In genomic region chr6:143594647-143595046, GRCh38 we compare ENCODE assay signal across 14 cellular contexts.
DNase-seq lines count a peak whose midpoint lies in the region; ATAC-seq and TF ChIP-seq lines count a peak whose summit lies in the region.
"Had no signal": no experiment of that assay in that cellular context is flagged by ENCODE, and none has a peak within 500 bp of the region (broad histone marks: within the 10 kb centered on the region; RNA-seq: fewer than 3 reads in every experiment).

No MANE protein-coding gene starts in this region.

- no peak overlapping the region for H3K4me3 Mint-ChIP-seq in CD4-positive, alpha-beta T cell
- H3K4me3 Mint-ChIP-seq: activated naive CD8-positive, alpha-beta T cell treated with anti-CD3 and anti-CD28 coated beads, Interleukin-2, amount 50 U/mL, for 24 hours; CD14-positive monocyte; endodermal cell had no signal

- no peak for TF ChIP-seq CTCF in CD4-positive, alpha-beta T cell (IDR thresholded peaks at IDR 0.05)

- H3K9me3 ChIP-seq in CD4-positive, alpha-beta T cell (ENCODE audit: control insufficient read depth, low read length) = no peaks in the 10 kb centered on the region

- H3K27me3 ChIP-seq in CD4-positive, alpha-beta T cell (ENCODE audit: control insufficient read depth, insufficient read depth, low read length) = no peaks in the 10 kb centered on the region

- H3K27me3 Mint-ChIP-seq in CD4-positive, alpha-beta T cell = no peaks in the 10 kb centered on the region
- H3K27me3 Mint-ChIP-seq: activated naive CD8-positive, alpha-beta T cell treated with anti-CD3 and anti-CD28 coated beads, Interleukin-2, amount 50 U/mL, for 24 hours had no signal

- CTCF ChIA-PET in CD4-positive, alpha-beta T cell (lab: Charles Lee) = interaction anchor here (0.8 to 1.6 kb wide), 2 partner anchors 19 to 419 kb away, joined by 3 read pairs; no protein-coding TSS in a partner anchor

- POLR2A ChIA-PET in CD4-positive, alpha-beta T cell (lab: Charles Lee) = no interaction called here

- H3K9me3 Mint-ChIP-seq in CD4-positive, alpha-beta T cell = no peaks in the 10 kb centered on the region
- H3K9me3 Mint-ChIP-seq: activated naive CD8-positive, alpha-beta T cell treated with anti-CD3 and anti-CD28 coated beads, Interleukin-2, amount 50 U/mL, for 24 hours; endodermal cell had no signal

- intact Hi-C loops in CD4-positive, alpha-beta T cell (cut with DNase I, micrococcal nuclease) = no loop called here

- peaks cover 22% of the 10 kb centered on the region for H3K4me1 Mint-ChIP-seq in CD4-positive, alpha-beta T cell (ENCODE audit: low read depth)

- H3K27ac Mint-ChIP-seq in CD4-positive, alpha-beta T cell = peak overlapping the region; percentile 50
- H3K27ac Mint-ChIP-seq: activated naive CD8-positive, alpha-beta T cell treated with anti-CD3 and anti-CD28 coated beads, Interleukin-2, amount 50 U/mL, for 24 hours; CD14-positive monocyte; endodermal cell had no signal

- peak in 1 of 10 experiments; percentile 11 for DNase-seq in CD4-positive, alpha-beta T cell
- peak; percentile 11 for DNase-seq in HT1080 (ENCODE audit: low read depth)
- peak; percentile 8 for DNase-seq in effector CD4-positive, alpha-beta T cell
- peak; percentile 34 for DNase-seq in mucosa of gallbladder (ENCODE audit: low spot score)
- DNase-seq in NCI-H2196 (lab: John Stamatoyannopoulos, UW; ENCODE audit: unreplicated experiment) = no peak
- DNase-seq in SW 1271 (lab: John Stamatoyannopoulos, UW) = no peak
- DNase-seq in NCI-H69 (lab: John Stamatoyannopoulos, UW) = no peak
- no peak for DNase-seq in OCI-M2 (lab: John Stamatoyannopoulos, UW; ENCODE audit: unreplicated experiment)
- DNase-seq: activated CD8-positive, alpha-beta memory T cell treated with anti-CD3 and anti-CD28 coated beads for 24 hours; activated naive CD8-positive, alpha-beta T cell treated with anti-CD3 and anti-CD28 coated beads, Interleukin-2, amount 50 U/mL, for 24 hours; endodermal cell; Karpas-422; T-helper 1 cell had no signal

- peak; percentile 54 for ATAC-seq in CD4-positive, alpha-beta T cell (ENCODE audit: poor library complexity)
- ATAC-seq: activated naive CD8-positive, alpha-beta T cell treated with anti-CD3 and anti-CD28 coated beads, Interleukin-2, amount 50 U/mL, for 24 hours had no signal

- no peak overlapping the region for H3K27ac ChIP-seq in CD4-positive, alpha-beta T cell (ENCODE audit: low read depth, low read length)

- H3K36me3 Mint-ChIP-seq in CD4-positive, alpha-beta T cell (ENCODE audit: low read depth) = no peaks in the 10 kb centered on the region

Comparison
In these comparisons a context has a peak if more than half of its experiments do, and no peak if none do; other contexts are left out.
1. DNase-seq: peak in HT1080 (single experiment), effector CD4-positive, alpha-beta T cell (single experiment) and mucosa of gallbladder (single experiment); none in NCI-H2196 (single experiment), SW 1271 (0 of 2), NCI-H69 (single experiment) and OCI-M2 (single experiment).